Comparison of ENCODE assay signal across 26 cellular contexts in the genomic region with DNA sequence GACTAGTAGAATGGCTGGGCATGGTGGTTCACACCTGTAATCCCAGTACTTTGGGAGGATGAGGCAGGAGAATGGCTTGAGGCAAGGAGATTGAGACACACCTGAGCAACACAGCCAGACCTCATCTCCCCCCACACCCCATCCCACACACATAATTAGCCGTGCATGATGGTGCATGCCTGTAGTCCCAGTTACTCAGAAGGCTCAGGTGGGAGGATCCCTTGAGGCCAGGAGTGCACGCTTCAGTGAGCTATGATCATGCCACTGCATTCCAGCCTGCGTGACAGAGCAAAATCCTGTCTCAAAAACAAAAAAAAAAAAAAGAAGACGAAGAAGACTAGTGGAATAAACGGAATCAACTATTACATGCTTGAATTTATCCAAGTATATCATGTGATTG.
DNase-seq lines count a peak whose midpoint lies in the region; ATAC-seq, FAIRE-seq and TF ChIP-seq lines count a peak whose summit lies in the region.
"Had no signal": no experiment of that assay in that cellular context is flagged by ENCODE, and none has a peak within 500 bp of the region (broad histone marks: within the 10 kb centered on the region; RNA-seq: fewer than 3 reads in every experiment).

No MANE protein-coding gene starts in this region.

- H3K27me3 Mint-ChIP-seq in effector memory CD8-positive, alpha-beta T cell, result no peaks in the 10 kb centered on the region

- H3F3A ChIP-seq in smooth muscle cell (ENCODE audit: low read depth), result no peaks in the 10 kb centered on the region

- peak; percentile 4 for FAIRE-seq in HTR-8/SVneo (lab: Jason Lieb, UNC)
- FAIRE-seq: endometrium, GM12892 had no signal

- no peaks in the 10 kb centered on the region for H3K36me3 Mint-ChIP-seq in effector memory CD8-positive, alpha-beta T cell (ENCODE audit: insufficient read depth)

- H3K9ac ChIP-seq in smooth muscle cell (ENCODE audit: low read depth), result no peak overlapping the region
- H3K9ac ChIP-seq: SK-N-SH had no signal

- peaks cover 16% of the 10 kb centered on the region for H4K20me1 ChIP-seq in smooth muscle cell (ENCODE audit: low read depth)

- no peak overlapping the region for H3K4me3 ChIP-seq in smooth muscle cell
- H3K4me3 ChIP-seq: adrenal gland, right lobe of liver, transverse colon had no signal

- DNase-seq in HTR-8/SVneo (ENCODE audit: insufficient read length, low spot score), result no peak
- peak; percentile 87 for DNase-seq in glomerular visceral epithelial cell (ENCODE audit: extremely low spot score)
- no peak for DNase-seq in smooth muscle cell (lab: John Stamatoyannopoulos, UW; ENCODE audit: unreplicated experiment)
- DNase-seq in effector memory CD8-positive, alpha-beta T cell, result no peak
- no peak for DNase-seq in erythroblast (lab: John Stamatoyannopoulos, UW)
- no peak for DNase-seq in NCI-H1694 (lab: John Stamatoyannopoulos, UW)
- no peak for DNase-seq in NCI-H446 treated with DMSO at 0.1 percent for 48 hours (lab: John Stamatoyannopoulos, UW)
- DNase-seq: activated CD4-positive, alpha-beta T cell treated with anti-CD3 and anti-CD28 coated beads, Interleukin-2, amount 50 U/mL, for 4 hours; activated naive CD4-positive, alpha-beta T cell treated with Interleukin-2 at 50 U/mL for 16 hours; activated T-cell treated with anti-CD3 and anti-CD28 coated beads, Interleukin-2, amount 50 U/mL, for 72 hours; adrenal gland; brain microvascular endothelial cell; DMS53; NCI-H1105; NCI-H187 treated with DMSO at 0.1 percent for 48 hours; NK-92 treated with Interleukin-12 subunit alpha and Interleukin-12 subunit beta, amount 100 ng/mL, for 24 hours; right lobe of liver; SK-N-SH; stimulated activated CD8-positive, alpha-beta memory T cell treated with anti-CD3 and anti-CD28 coated beads, Interleukin-4, amount 100 ng/mL, for 48 hours; transverse colon had no signal

- ATAC-seq in effector memory CD8-positive, alpha-beta T cell (replicated peaks), result no peak
- ATAC-seq: activated CD4-positive, CD25-positive, alpha-beta regulatory T cell treated with anti-CD3 and anti-CD28 coated beads, Interleukin-2, amount 50 U/mL, for 24 hours; activated T-cell treated with anti-CD3 and anti-CD28 coated beads, Interleukin-2, amount 50 U/mL, for 72 hours; HCT116; right lobe of liver; Right ventricle myocardium inferior had no signal

- no peaks in the 10 kb centered on the region for H3K36me3 ChIP-seq in smooth muscle cell (ENCODE audit: low read depth)
- H3K36me3 ChIP-seq: adrenal gland, brain microvascular endothelial cell, right lobe of liver, transverse colon had no signal

- peak overlapping the region; percentile 32; the same call in 1 of the 2 replicates for H3K27ac ChIP-seq in VCaP
- H3K27ac ChIP-seq in smooth muscle cell (ENCODE audit: low read depth), result peak overlapping the region; percentile 9
- H3K27ac ChIP-seq: adrenal gland, brain microvascular endothelial cell, right lobe of liver, transverse colon had no signal

- H3K9me3 ChIP-seq in smooth muscle cell (replicated peaks; ENCODE audit: low read depth), result no peaks in the 10 kb centered on the region
- H3K9me3 ChIP-seq: adrenal gland, right lobe of liver, SK-N-SH, transverse colon had no signal

- H3K27ac Mint-ChIP-seq in effector memory CD8-positive, alpha-beta T cell, result no peak overlapping the region
- H3K27ac Mint-ChIP-seq: activated T-cell treated with anti-CD3 and anti-CD28 coated beads, Interleukin-2, amount 50 U/mL, for 72 hours had no signal

- no peak for TF ChIP-seq CTCF in VCaP (conservative IDR thresholded peaks at IDR 0.05)
- no peak for TF ChIP-seq CTCF in smooth muscle cell (IDR thresholded peaks at IDR 0.05; ENCODE audit: borderline replicate concordance, insufficient read depth, poor library complexity, severe bottlenecking)

- H3K4me1 ChIP-seq in smooth muscle cell (ENCODE audit: low read depth), result no peaks in the 10 kb centered on the region
- H3K4me1 ChIP-seq: adrenal gland, right lobe of liver, transverse colon had no signal

- no peak overlapping the region for H3K4me3 Mint-ChIP-seq in effector memory CD8-positive, alpha-beta T cell
- H3K4me3 Mint-ChIP-seq: activated T-cell treated with anti-CD3 and anti-CD28 coated beads, Interleukin-2, amount 50 U/mL, for 72 hours had no signal

- H2AFZ ChIP-seq in smooth muscle cell (ENCODE audit: low read depth), result no peak overlapping the region

- H3K27me3 ChIP-seq in smooth muscle cell (ENCODE audit: low read depth), result no peaks in the 10 kb centered on the region
- H3K27me3 ChIP-seq: adrenal gland, brain microvascular endothelial cell, right lobe of liver, transverse colon had no signal

- no peak for TF ChIP-seq POLR2A in erythroblast (IDR thresholded peaks at IDR 0.05; ENCODE audit: low read length)

- H3K79me2 ChIP-seq in smooth muscle cell (ENCODE audit: low read depth), result no peaks in the 10 kb centered on the region

- 80% methylated on average over 5 of the region's 5 CpGs for WGBS in smooth muscle cell (ENCODE audit: low lambda C conversion rate)

- peaks cover 2 to 19% of the 10 kb centered on the region in 2 donors for H3K4me1 Mint-ChIP-seq in effector memory CD8-positive, alpha-beta T cell (ENCODE audit: low read depth in 2 of 2)

- H3K9me3 Mint-ChIP-seq in effector memory CD8-positive, alpha-beta T cell, result no peaks in the 10 kb centered on the region
- H3K9me3 Mint-ChIP-seq: activated T-cell treated with anti-CD3 and anti-CD28 coated beads, Interleukin-2, amount 50 U/mL, for 72 hours had no signal

- H3K4me2 ChIP-seq in smooth muscle cell, result no peak overlapping the region
- H3K4me2 ChIP-seq: SK-N-SH had no signal
